In genomic region chr4:3864736-3865721, GRCh38 we compare ENCODE assay signal across 18 cellular contexts.
DNase-seq lines count a peak whose midpoint lies in the region; ATAC-seq, FAIRE-seq and TF ChIP-seq lines count a peak whose summit lies in the region.
"Had no signal": no experiment of that assay in that cellular context is flagged by ENCODE, and none has a peak within 500 bp of the region (broad histone marks: within the 10 kb centered on the region; RNA-seq: fewer than 3 reads in every experiment).

No MANE protein-coding gene starts in this region.

- peak overlapping the region; percentile 16 for H2BK120ac ChIP-seq in H1 (replicated peaks; ENCODE audit: low read depth, low read length)
- H2BK120ac ChIP-seq in neuronal stem cell (ENCODE audit: low read depth, low read length): no peak overlapping the region

- TF ChIP-seq RAD21 in H1 (IDR thresholded peaks at IDR 0.05 in 1 of 2, conservative IDR thresholded peaks at IDR 0.05 in 1 of 2; ENCODE audit: low read depth in 2 of 2, low read length in 2 of 2): no peak

- H3K4ac ChIP-seq in H1 (replicated peaks; ENCODE audit: insufficient read length, low read depth, low read length) (peak overlapping the region; percentile 94), neuronal stem cell (ENCODE audit: low read length) (peak overlapping the region; percentile 30)

- H3K56ac ChIP-seq in H1 (replicated peaks; ENCODE audit: insufficient read length, low read depth, low read length): no peak overlapping the region

- no peaks in the 10 kb centered on the region for H3K79me1 ChIP-seq in H1 (ENCODE audit: low read depth, low read length)
- H3K79me1 ChIP-seq in neuronal stem cell (ENCODE audit: low read depth, low read length): peaks cover 2% of the 10 kb centered on the region

- H3K9me3 ChIP-seq in heart left ventricle (no peaks in the 10 kb centered on the region), H1 (ENCODE audit: insufficient read depth in 2 of 2, low read depth in 1 of 2, low read length in 1 of 2) (peaks cover 0 to 9% of the 10 kb centered on the region in 2 experiments; a peak in 1 of 4 replicates), neuronal stem cell (replicated peaks in 1 of 2; ENCODE audit: control insufficient read depth in 2 of 2, insufficient read depth in 1 of 2, low read depth in 1 of 2, low read length in 2 of 2) (peaks cover 0 to 2% of the 10 kb centered on the region in 2 donors), prostate gland (no peaks in the 10 kb centered on the region)
- H3K9me3 ChIP-seq: A549 had no signal

- H3K4me1 ChIP-seq in heart left ventricle (peaks cover 0 to 13% (median 0%) of the 10 kb centered on the region in 12 donors), H1 (replicated peaks in 1 of 4; ENCODE audit: control insufficient read depth in 3 of 4, insufficient read depth in 4 of 4, low read length in 3 of 4) (peaks cover 3 to 20% (median 12%) of the 10 kb centered on the region in 4 experiments), neuronal stem cell (ENCODE audit: control insufficient read depth in 2 of 2, insufficient read depth in 1 of 2, low read depth in 1 of 2, low read length in 2 of 2) (peaks cover 0 to 17% of the 10 kb centered on the region in 2 donors), prostate gland (replicated peaks) (no peaks in the 10 kb centered on the region)
- H3K4me1 ChIP-seq: A549 had no signal

- H3K4me3 ChIP-seq in heart left ventricle (no peak overlapping the region), H1 (ENCODE audit: extremely low read depth in 1 of 4, insufficient read depth in 2 of 4, low read depth in 3 of 4, low read length in 4 of 4) (no peak overlapping the region), neuronal stem cell (ENCODE audit: low read length in 2 of 2) (no peak overlapping the region), prostate gland (no peak overlapping the region)
- H3K4me3 ChIP-seq: A549 had no signal

- DNase-seq in Right ventricle myocardium superior (peak; percentile 13), heart left ventricle (no peak), H1 (ENCODE audit: low read depth in 1 of 2, low spot score in 2 of 2) (no peak), neuronal stem cell (ENCODE audit: low spot score) (no peak), islet precursor cell (no peak), NCI-H524 treated with DMSO at 0.1 percent for 48 hours (lab: John Stamatoyannopoulos, UW) (no peak), prostate gland (ENCODE audit: low spot score) (no peak)
- DNase-seq: CD4-positive, alpha-beta memory T cell; DMS153; GDM1; HCEC 1CT; NCI-H1105 treated with DMSO at 0.1 percent for 48 hours; NCI-H1694; NCI-H748 treated with DMSO at 0.1 percent for 48 hours; NK-92 treated with Interleukin-12 subunit alpha and Interleukin-12 subunit beta, amount 100 ng/mL, for 24 hours; SHP77 had no signal

- POLR2A ChIA-PET in H1 (lab: Charles Lee; ENCODE audit: partially characterized antibody): interaction anchor here (0.6 to 1.1 kb wide), 3 partner anchors 29 to 87 kb away, joined by 3 to 4 read pairs (median 4); no protein-coding TSS in a partner anchor

- no peaks in the 10 kb centered on the region for H3K36me3 ChIP-seq in heart left ventricle
- no peaks in the 10 kb centered on the region for H3K36me3 ChIP-seq in H1 (ENCODE audit: control insufficient read depth in 2 of 4, insufficient read depth in 4 of 4, low read length in 3 of 4)
- H3K36me3 ChIP-seq in neuronal stem cell (replicated peaks in 1 of 2; ENCODE audit: control insufficient read depth in 2 of 2, insufficient read depth in 2 of 2, low read length in 2 of 2): no peaks in the 10 kb centered on the region
- no peaks in the 10 kb centered on the region for H3K36me3 ChIP-seq in prostate gland

- H2AFZ ChIP-seq in H1 (ENCODE audit: low read length) (no peak overlapping the region), neuronal stem cell (ENCODE audit: low read length) (no peak overlapping the region)

- 71 to 81% (median 77%) methylated on average over 12 to 28 of the region's 28 CpGs for WGBS in heart left ventricle, 4 donors
- 88% methylated on average over 23 of the region's 28 CpGs; no CpG with 5 or more reads in 1 of the 2 experiments for WGBS in H1 (ENCODE audit: extremely low coverage in 1 of 2, insufficient coverage in 1 of 2, insufficient read length in 1 of 2, insufficient replicate concordance in 2 of 2, low coverage in 1 of 2, low lambda C conversion rate in 2 of 2, missing lambda C conversion rate in 1 of 2), 2 experiments
- WGBS in neuronal stem cell (ENCODE audit: extremely low coverage in 2 of 2, insufficient read length in 2 of 2, insufficient replicate concordance in 1 of 2), 2 donors: no CpG with 5 or more reads among the region's 28 CpGs
- WGBS in prostate gland: 77% methylated on average over 27 of the region's 28 CpGs

- H2BK20ac ChIP-seq in H1 (ENCODE audit: low read length): peak overlapping the region; percentile 34; the same call in 1 of the 2 replicates

- no peak for ATAC-seq in Right ventricle myocardium superior (ENCODE audit: poor library complexity)
- ATAC-seq in heart left ventricle: no peak
- ATAC-seq: A549 had no signal

- H4K8ac ChIP-seq in H1 (ENCODE audit: extremely low read depth, insufficient read depth, low read length) (peak overlapping the region; percentile 31; the same call in 1 of the 2 replicates), neuronal stem cell (ENCODE audit: low read depth, low read length) (no peak overlapping the region)

- no peak overlapping the region for H4K5ac ChIP-seq in H1 (ENCODE audit: insufficient read length, low read depth, low read length)

- H2BK5ac ChIP-seq in H1 (ENCODE audit: low read depth, low read length): peak overlapping the region; percentile 98; the same call in 1 of the 2 replicates
- H2BK5ac ChIP-seq in neuronal stem cell (ENCODE audit: low read length): no peak overlapping the region

- H3K4me2 ChIP-seq in H1 (ENCODE audit: insufficient read depth in 1 of 2, low read depth in 2 of 2, low read length in 2 of 2) (no peak overlapping the region), neuronal stem cell (ENCODE audit: insufficient read depth, low read length, poor library complexity, severe bottlenecking) (no peak overlapping the region)
- H3K4me2 ChIP-seq: A549 had no signal

- peak overlapping the region; percentile 78; the same call in 1 of the 2 replicates for H2AK5ac ChIP-seq in H1 (ENCODE audit: low read depth, low read length)
- H2AK5ac ChIP-seq in neuronal stem cell (ENCODE audit: low read depth, low read length): peak overlapping the region; percentile 87

- CTCF ChIA-PET in H1 (lab: Charles Lee; ENCODE audit: partially characterized antibody): interaction anchor here (1.0 to 3.2 kb wide), 9 partner anchors 9 to 1809 kb away, joined by 3 to 16 read pairs (median 7); no protein-coding TSS in a partner anchor

- H3K23me2 ChIP-seq in H1 (ENCODE audit: low read depth, low read length): peaks cover 8% of the 10 kb centered on the region

- peak overlapping the region; percentile 97; the same call in 1 of the 2 replicates for H2BK12ac ChIP-seq in H1 (ENCODE audit: low read depth, low read length)
- peak overlapping the region; percentile 78 for H2BK12ac ChIP-seq in neuronal stem cell (ENCODE audit: low read length)

- H3K27me3 ChIP-seq in heart left ventricle: peaks cover 0 to 67% (median 14%) of the 10 kb centered on the region in 9 donors
- peaks cover 0 to 5% (median 2%) of the 10 kb centered on the region in 4 experiments; a peak in 2 of 7 replicates for H3K27me3 ChIP-seq in H1 (replicated peaks in 1 of 4; ENCODE audit: control insufficient read depth in 3 of 4, extremely low read depth in 1 of 4, insufficient read depth in 3 of 4, low read length in 3 of 4)
- peaks cover 0 to 53% (median 6%) of the 10 kb centered on the region in 3 experiments for H3K27me3 ChIP-seq in neuronal stem cell (ENCODE audit: control insufficient read depth in 3 of 3, insufficient read depth in 3 of 3, low read depth in 1 of 3, low read length in 3 of 3)
- peaks cover 9% of the 10 kb centered on the region for H3K27me3 ChIP-seq in prostate gland (replicated peaks; ENCODE audit: insufficient read depth)

- FAIRE-seq in H1 (lab: Jason Lieb, UNC): no peak
- FAIRE-seq: A549, RCC 7860 had no signal

- H4K91ac ChIP-seq in H1 (replicated peaks; ENCODE audit: insufficient read length, low read length) (peak overlapping the region; percentile 89), neuronal stem cell (ENCODE audit: low read depth, low read length, poor library complexity) (no peak overlapping the region)

- H3K14ac ChIP-seq in H1 (ENCODE audit: insufficient read length): no peak overlapping the region
- no peak overlapping the region for H3K14ac ChIP-seq in neuronal stem cell (ENCODE audit: low read length)

- TF ChIP-seq POLR2A in heart left ventricle (IDR thresholded peaks at IDR 0.05) (no peak), H1 (IDR thresholded peaks at IDR 0.05; ENCODE audit: control extremely low read depth in 1 of 2, low read depth in 2 of 2, low read length in 2 of 2) (no peak), prostate gland (IDR thresholded peaks at IDR 0.05) (no peak)

- peaks cover 0 to 3% of the 10 kb centered on the region in 2 experiments for H4K20me1 ChIP-seq in H1 (replicated peaks in 1 of 2; ENCODE audit: control insufficient read depth in 1 of 2, insufficient read depth in 2 of 2, low read length in 2 of 2)

- H3K9ac ChIP-seq in H1 (replicated peaks in 1 of 4; ENCODE audit: extremely low read depth in 1 of 4, low read depth in 3 of 4, low read length in 3 of 4): no peak overlapping the region; a peak in 1 of 7 replicates
- no peak overlapping the region for H3K9ac ChIP-seq in neuronal stem cell (ENCODE audit: low read depth, low read length, poor library complexity)

- TF ChIP-seq EP300 in H1 (IDR thresholded peaks at IDR 0.05; ENCODE audit: borderline replicate concordance in 1 of 2, low read depth in 2 of 2, low read length in 2 of 2): no peak

- H3K23ac ChIP-seq in H1 (ENCODE audit: insufficient read length) (no peak overlapping the region), neuronal stem cell (ENCODE audit: low read depth, low read length, poor library complexity) (peak overlapping the region; percentile 22)

- TF ChIP-seq CTCF in heart left ventricle (IDR thresholded peaks at IDR 0.05): no peak
- TF ChIP-seq CTCF in H1 (IDR thresholded peaks at IDR 0.05; ENCODE audit: control extremely low read depth in 1 of 3, insufficient read depth in 1 of 3, low read depth in 1 of 3, low read length in 3 of 3): no peak
- TF ChIP-seq CTCF in prostate gland (IDR thresholded peaks at IDR 0.05): no peak

- no peak overlapping the region for H3K27ac ChIP-seq in heart left ventricle
- no peak overlapping the region for H3K27ac ChIP-seq in H1 (ENCODE audit: low read depth, low read length)
- no peak overlapping the region for H3K27ac ChIP-seq in neuronal stem cell (replicated peaks; ENCODE audit: low read length)
- H3K27ac ChIP-seq in prostate gland: no peak overlapping the region
- H3K27ac ChIP-seq: A549 had no signal

- no peaks in the 10 kb centered on the region; a peak in 1 of 4 replicates for H3K79me2 ChIP-seq in H1 (ENCODE audit: control insufficient read depth in 1 of 2, insufficient read depth in 2 of 2, low read length in 2 of 2)

- H2BK15ac ChIP-seq in H1 (ENCODE audit: low read length) (peak overlapping the region; percentile 72; the same call in 1 of the 2 replicates), neuronal stem cell (ENCODE audit: low read length) (peak overlapping the region; percentile 86)

- H3K18ac ChIP-seq in H1 (ENCODE audit: extremely low read depth, low read length): peak overlapping the region; percentile 60; the same call in 1 of the 2 replicates
- H3K18ac ChIP-seq in neuronal stem cell (ENCODE audit: low read length): peak overlapping the region; percentile 85

- intact Hi-C loops in Right ventricle myocardium superior (cut with DNase I) (no loop called here), heart left ventricle (cut with DNase I) (no loop called here), prostate gland (cut with DNase I) (no loop called here)
